ENCODE assay signal across 1 cellular context in the genomic region with DNA sequence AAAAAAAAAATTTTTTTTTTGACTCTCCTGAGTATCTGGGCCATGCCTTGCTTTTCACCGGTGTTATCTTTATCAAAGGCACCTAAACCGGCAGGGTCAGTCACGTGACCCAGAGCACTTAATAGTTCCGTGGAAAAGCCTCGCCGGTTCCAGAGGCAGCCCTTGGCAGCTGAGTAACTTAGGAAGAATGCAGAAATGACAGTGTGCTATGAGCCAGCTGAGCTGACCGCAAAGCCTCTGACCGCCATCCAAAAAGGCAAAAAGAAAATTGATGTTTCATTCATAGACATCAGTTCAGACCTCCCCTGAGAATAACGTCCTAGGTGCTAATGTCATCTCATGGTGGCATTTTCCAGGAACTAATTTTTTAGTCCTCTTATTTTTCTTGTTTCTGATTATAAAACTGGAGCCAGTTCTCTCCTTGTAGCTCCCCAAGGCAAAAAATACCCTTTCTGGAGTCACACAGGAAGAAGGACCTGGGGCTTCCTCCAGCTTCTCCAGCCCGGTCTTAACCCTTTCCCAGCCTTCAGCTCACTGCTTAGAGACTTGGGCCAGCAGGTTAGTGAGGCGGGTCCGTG.
A peak's percentile ranks its signal among the peaks of the same experiment; 100 is the strongest.
TF ChIP-seq lines count a peak whose summit lies in the region.

No MANE protein-coding gene starts in this region.

TF ChIP-seq in K562, 482 proteins besides CTCF, POLR2A, EP300 and RAD21 (continued from another document and continues in another):
- peak; percentile 94 to 98 for TF ChIP-seq TEAD1 (CRISPR knock-in tag; IDR thresholded peaks at IDR 0.05)
- no peak for TF ChIP-seq KAT8 (IDR thresholded peaks at IDR 0.05; ENCODE audit: low read depth)
- TF ChIP-seq BMI1 (IDR thresholded peaks at IDR 0.05; ENCODE audit: low read length), result no peak
- TF ChIP-seq SMARCE1 (IDR thresholded peaks at IDR 0.05), result peak; percentile 86; the same call in 1 of the 2 replicates
- TF ChIP-seq ZNF695 (CRISPR knock-in tag; IDR thresholded peaks at IDR 0.05), result no peak
- TF ChIP-seq FOXJ2 (tag; IDR thresholded peaks at IDR 0.05), result peak; percentile 44; the same call in 1 of the 2 replicates
- no peak for TF ChIP-seq STAG1 (CRISPR knock-in tag; IDR thresholded peaks at IDR 0.05; ENCODE audit: borderline replicate concordance)
- no peak for TF ChIP-seq ZNF354B (CRISPR knock-in tag; IDR thresholded peaks at IDR 0.05)
- peak; percentile 41 for TF ChIP-seq PKNOX1 (IDR thresholded peaks at IDR 0.05)
- no peak for TF ChIP-seq MAFK (IDR thresholded peaks at IDR 0.05; ENCODE audit: low read length)
- 0 out of 2 replicates have a peak, but pooled peaks have one; percentile 37 for TF ChIP-seq XRCC5 (IDR thresholded peaks at IDR 0.05; ENCODE audit: low read depth, low read length)
- no peak for TF ChIP-seq EP400 (IDR thresholded peaks at IDR 0.05)
- TF ChIP-seq THRAP3 (IDR thresholded peaks at IDR 0.05; ENCODE audit: borderline replicate concordance), result no peak
- no peak for TF ChIP-seq NR2C2 (CRISPR knock-in tag; IDR thresholded peaks at IDR 0.05)
- peak; percentile 74 for TF ChIP-seq NR2C2 (tag; IDR thresholded peaks at IDR 0.05)
- TF ChIP-seq MLX (CRISPR knock-in tag; conservative IDR thresholded peaks at IDR 0.05), result no peak
- no peak for TF ChIP-seq NCOR1 (IDR thresholded peaks at IDR 0.05)
- TF ChIP-seq ZNF75A (CRISPR knock-in tag; IDR thresholded peaks at IDR 0.05), result no peak
- TF ChIP-seq HNRNPLL (IDR thresholded peaks at IDR 0.05; ENCODE audit: low read depth, low read length, poor library complexity, severe bottlenecking), result no peak
- no peak for TF ChIP-seq SETDB1 (IDR thresholded peaks at IDR 0.05; ENCODE audit: low read length)
- TF ChIP-seq RNF2 (IDR thresholded peaks at IDR 0.05), result no peak
- peak; percentile 32; the same call in 1 of the 2 replicates for TF ChIP-seq NR2C1 (IDR thresholded peaks at IDR 0.05)
- TF ChIP-seq NR2C1 (tag; IDR thresholded peaks at IDR 0.05), result peak; percentile 52; the same call in 1 of the 2 replicates
- peak in 1 of 3 experiments; percentile 32 for TF ChIP-seq YY1 (IDR thresholded peaks at IDR 0.05; ENCODE audit: borderline replicate concordance in 1 of 3, control insufficient read depth in 1 of 3, extremely low read depth in 1 of 3, insufficient read depth in 3 of 3, insufficient read length in 1 of 3, insufficient replicate concordance in 2 of 3, low read depth in 1 of 3, low read length in 2 of 3)
- TF ChIP-seq, protein P1, sequence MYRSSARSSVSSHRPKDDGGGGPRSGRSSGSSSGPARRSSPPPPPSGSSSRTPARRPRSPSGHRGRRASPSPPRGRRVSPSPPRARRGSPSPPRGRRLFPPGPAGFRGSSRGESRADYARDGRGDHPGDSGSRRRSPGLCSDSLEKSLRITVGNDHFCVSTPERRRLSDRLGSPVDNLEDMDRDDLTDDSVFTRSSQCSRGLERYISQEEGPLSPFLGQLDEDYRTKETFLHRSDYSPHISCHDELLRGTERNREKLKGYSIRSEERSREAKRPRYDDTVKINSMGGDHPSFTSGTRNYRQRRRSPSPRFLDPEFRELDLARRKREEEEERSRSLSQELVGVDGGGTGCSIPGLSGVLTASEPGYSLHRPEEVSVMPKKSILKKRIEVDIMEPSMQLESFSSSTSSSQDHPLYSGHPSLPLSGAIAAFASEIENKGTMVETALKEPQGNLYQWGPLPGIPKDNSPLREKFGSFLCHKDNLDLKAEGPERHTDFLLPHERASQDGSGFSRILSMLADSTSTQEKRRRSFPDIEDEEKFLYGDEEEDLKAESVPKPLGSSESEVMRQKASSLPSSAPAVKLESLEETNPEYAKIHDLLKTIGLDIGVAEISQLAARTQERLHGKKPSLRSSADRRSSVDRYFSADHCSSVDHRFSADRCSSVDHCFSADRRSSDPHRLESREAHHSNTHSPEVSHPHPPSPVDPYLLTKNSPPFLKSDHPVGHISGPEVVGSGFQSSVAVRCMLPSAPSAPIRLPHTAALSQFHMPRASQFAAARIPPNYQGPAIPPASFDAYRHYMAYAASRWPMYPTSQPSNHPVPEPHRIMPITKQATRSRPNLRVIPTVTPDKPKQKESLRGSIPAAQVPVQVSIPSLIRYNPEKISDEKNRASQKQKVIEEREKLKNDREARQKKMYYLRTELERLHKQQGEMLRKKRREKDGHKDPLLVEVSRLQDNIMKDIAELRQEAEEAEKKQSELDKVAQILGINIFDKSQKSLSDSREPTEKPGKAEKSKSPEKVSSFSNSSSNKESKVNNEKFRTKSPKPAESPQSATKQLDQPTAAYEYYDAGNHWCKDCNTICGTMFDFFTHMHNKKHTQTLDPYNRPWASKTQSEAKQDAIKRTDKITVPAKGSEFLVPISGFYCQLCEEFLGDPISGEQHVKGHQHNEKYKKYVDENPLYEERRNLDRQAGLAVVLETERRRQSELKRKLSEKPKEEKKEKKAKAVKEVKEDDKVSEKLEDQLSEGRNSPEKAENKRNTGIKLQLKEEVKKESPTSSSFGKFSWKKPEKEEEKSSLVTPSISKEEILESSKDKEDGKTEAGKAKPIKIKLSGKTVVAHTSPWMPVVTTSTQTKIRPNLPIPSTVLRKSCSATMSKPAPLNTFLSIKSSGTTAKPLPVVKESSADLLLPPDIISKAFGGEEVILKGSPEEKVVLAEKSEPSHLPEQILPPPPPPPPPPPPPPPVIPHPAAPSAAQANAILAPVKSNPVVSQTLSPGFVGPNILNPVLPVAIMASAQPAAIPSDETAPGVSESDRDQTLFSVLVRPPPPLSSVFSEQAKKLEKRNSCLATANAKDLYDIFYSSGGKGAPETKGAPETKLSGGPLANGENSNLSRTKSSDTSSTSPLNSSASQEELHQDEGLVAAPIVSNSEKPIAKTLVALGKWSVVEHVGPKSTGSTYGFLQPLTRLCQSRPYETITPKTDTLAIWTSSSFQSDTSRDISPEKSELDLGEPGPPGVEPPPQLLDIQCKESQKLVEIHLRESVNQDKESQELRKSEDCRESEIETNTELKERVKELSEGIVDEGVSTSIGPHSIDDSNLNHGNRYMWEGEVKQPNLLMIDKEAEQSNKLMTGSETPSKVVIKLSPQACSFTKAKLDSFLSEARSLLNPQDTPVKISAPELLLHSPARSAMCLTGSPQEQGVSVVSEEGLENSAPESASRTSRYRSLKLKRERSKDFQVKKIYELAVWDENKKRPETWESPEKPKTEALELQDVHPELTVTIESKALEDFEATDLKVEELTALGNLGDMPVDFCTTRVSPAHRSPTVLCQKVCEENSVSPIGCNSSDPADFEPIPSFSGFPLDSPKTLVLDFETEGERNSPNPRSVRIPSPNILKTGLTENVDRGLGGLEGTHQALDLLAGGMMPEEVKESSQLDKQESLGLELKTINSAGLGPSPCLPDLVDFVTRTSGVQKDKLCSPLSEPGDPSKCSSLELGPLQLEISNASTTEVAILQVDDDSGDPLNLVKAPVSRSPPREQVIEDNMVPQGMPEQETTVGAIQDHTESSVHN (IDR thresholded peaks at IDR 0.05; ENCODE audit: borderline replicate concordance in 1 of 2, low read depth in 1 of 2), result peak in 1 of 2 experiments; percentile 99; a peak in 2 of 4 replicates
- TF ChIP-seq, protein P2, sequence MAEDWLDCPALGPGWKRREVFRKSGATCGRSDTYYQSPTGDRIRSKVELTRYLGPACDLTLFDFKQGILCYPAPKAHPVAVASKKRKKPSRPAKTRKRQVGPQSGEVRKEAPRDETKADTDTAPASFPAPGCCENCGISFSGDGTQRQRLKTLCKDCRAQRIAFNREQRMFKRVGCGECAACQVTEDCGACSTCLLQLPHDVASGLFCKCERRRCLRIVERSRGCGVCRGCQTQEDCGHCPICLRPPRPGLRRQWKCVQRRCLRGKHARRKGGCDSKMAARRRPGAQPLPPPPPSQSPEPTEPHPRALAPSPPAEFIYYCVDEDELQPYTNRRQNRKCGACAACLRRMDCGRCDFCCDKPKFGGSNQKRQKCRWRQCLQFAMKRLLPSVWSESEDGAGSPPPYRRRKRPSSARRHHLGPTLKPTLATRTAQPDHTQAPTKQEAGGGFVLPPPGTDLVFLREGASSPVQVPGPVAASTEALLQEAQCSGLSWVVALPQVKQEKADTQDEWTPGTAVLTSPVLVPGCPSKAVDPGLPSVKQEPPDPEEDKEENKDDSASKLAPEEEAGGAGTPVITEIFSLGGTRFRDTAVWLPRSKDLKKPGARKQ (CRISPR knock-in tag; IDR thresholded peaks at IDR 0.05), result no peak
- no peak for TF ChIP-seq ZNF408 (CRISPR knock-in tag; IDR thresholded peaks at IDR 0.05; ENCODE audit: low read depth)
- no peak for TF ChIP-seq ZBTB8A (IDR thresholded peaks at IDR 0.05; ENCODE audit: partially characterized antibody)
- TF ChIP-seq FUS (optimal IDR thresholded peaks at IDR 0.05; ENCODE audit: low read depth, low read length), result no peak
- TF ChIP-seq NR2F6 (CRISPR knock-in tag; IDR thresholded peaks at IDR 0.05), result no peak
- no peak for TF ChIP-seq ESRRB (CRISPR knock-in tag; IDR thresholded peaks at IDR 0.05; ENCODE audit: borderline replicate concordance)
- no peak for TF ChIP-seq NCOA4 (IDR thresholded peaks at IDR 0.05; ENCODE audit: partially characterized antibody)
- TF ChIP-seq, protein P3, sequence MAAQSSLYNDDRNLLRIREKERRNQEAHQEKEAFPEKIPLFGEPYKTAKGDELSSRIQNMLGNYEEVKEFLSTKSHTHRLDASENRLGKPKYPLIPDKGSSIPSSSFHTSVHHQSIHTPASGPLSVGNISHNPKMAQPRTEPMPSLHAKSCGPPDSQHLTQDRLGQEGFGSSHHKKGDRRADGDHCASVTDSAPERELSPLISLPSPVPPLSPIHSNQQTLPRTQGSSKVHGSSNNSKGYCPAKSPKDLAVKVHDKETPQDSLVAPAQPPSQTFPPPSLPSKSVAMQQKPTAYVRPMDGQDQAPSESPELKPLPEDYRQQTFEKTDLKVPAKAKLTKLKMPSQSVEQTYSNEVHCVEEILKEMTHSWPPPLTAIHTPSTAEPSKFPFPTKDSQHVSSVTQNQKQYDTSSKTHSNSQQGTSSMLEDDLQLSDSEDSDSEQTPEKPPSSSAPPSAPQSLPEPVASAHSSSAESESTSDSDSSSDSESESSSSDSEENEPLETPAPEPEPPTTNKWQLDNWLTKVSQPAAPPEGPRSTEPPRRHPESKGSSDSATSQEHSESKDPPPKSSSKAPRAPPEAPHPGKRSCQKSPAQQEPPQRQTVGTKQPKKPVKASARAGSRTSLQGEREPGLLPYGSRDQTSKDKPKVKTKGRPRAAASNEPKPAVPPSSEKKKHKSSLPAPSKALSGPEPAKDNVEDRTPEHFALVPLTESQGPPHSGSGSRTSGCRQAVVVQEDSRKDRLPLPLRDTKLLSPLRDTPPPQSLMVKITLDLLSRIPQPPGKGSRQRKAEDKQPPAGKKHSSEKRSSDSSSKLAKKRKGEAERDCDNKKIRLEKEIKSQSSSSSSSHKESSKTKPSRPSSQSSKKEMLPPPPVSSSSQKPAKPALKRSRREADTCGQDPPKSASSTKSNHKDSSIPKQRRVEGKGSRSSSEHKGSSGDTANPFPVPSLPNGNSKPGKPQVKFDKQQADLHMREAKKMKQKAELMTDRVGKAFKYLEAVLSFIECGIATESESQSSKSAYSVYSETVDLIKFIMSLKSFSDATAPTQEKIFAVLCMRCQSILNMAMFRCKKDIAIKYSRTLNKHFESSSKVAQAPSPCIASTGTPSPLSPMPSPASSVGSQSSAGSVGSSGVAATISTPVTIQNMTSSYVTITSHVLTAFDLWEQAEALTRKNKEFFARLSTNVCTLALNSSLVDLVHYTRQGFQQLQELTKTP (IDR thresholded peaks at IDR 0.05; ENCODE audit: low read depth in 1 of 2, partially characterized antibody in 2 of 2), result peak in 1 of 2 experiments; percentile 84
- no peak; the same call in 1 of the 2 replicates for TF ChIP-seq LCOR (CRISPR knock-in tag; IDR thresholded peaks at IDR 0.05)
- no peak for TF ChIP-seq ZNF512 (tag; IDR thresholded peaks at IDR 0.05)
- TF ChIP-seq PRDM10 (IDR thresholded peaks at IDR 0.05; ENCODE audit: partially characterized antibody), result no peak
- TF ChIP-seq ZNF79 (CRISPR knock-in tag; IDR thresholded peaks at IDR 0.05; ENCODE audit: low read depth), result no peak
